2 cellular contexts compared by ENCODE assay signal in genomic region chr2:38592951-38593350, GRCh38.
TF ChIP-seq lines count a peak whose summit lies in the region.

No MANE protein-coding gene starts in this region.

TF ChIP-seq in GM23338, 12 proteins besides CTCF, POLR2A, EP300 and RAD21 (continued from another document):
- TF ChIP-seq REST (IDR thresholded peaks at IDR 0.05; ENCODE audit: unreplicated experiment) (no peak), STAT1 (IDR thresholded peaks at IDR 0.05; ENCODE audit: unreplicated experiment) (no peak), EZH2phosphoT487 (IDR thresholded peaks at IDR 0.05; ENCODE audit: unreplicated experiment) (no peak), ZNF114 (CRISPR knock-in tag; IDR thresholded peaks at IDR 0.05) (no peak), ZNF462 (CRISPR knock-in tag; IDR thresholded peaks at IDR 0.05) (no peak), EZH2 (IDR thresholded peaks at IDR 0.05; ENCODE audit: low read depth, unreplicated experiment) (no peak)

TF ChIP-seq in WTC11, 78 proteins besides CTCF, POLR2A, EP300 and RAD21 (continued from another document):
- no peak for TF ChIP-seq ZBTB43 (CRISPR knock-in tag; IDR thresholded peaks at IDR 0.05)
- TF ChIP-seq ZNF138 (CRISPR knock-in tag; conservative IDR thresholded peaks at IDR 0.05), result no peak
- TF ChIP-seq IRF1 (CRISPR knock-in tag; IDR thresholded peaks at IDR 0.05), result no peak
- TF ChIP-seq ZMAT4 (CRISPR knock-in tag; IDR thresholded peaks at IDR 0.05), result no peak
- no peak for TF ChIP-seq ATF2 (CRISPR knock-in tag; IDR thresholded peaks at IDR 0.05; ENCODE audit: borderline replicate concordance, low read depth)
- no peak for TF ChIP-seq CREM (CRISPR knock-in tag; IDR thresholded peaks at IDR 0.05)
- no peak for TF ChIP-seq ZNF423 (CRISPR knock-in tag; IDR thresholded peaks at IDR 0.05)
- TF ChIP-seq RELA (CRISPR knock-in tag; IDR thresholded peaks at IDR 0.05; ENCODE audit: borderline replicate concordance), result no peak
- TF ChIP-seq ZNF512 (CRISPR knock-in tag; IDR thresholded peaks at IDR 0.05; ENCODE audit: borderline replicate concordance), result no peak
- no peak for TF ChIP-seq ZSCAN18 (CRISPR knock-in tag; IDR thresholded peaks at IDR 0.05)
- TF ChIP-seq PREB (CRISPR knock-in tag; IDR thresholded peaks at IDR 0.05; ENCODE audit: borderline replicate concordance), result no peak
- TF ChIP-seq E2F4 (CRISPR knock-in tag; IDR thresholded peaks at IDR 0.05; ENCODE audit: borderline replicate concordance, low read depth), result no peak
- no peak for TF ChIP-seq KAT7 (CRISPR knock-in tag; IDR thresholded peaks at IDR 0.05; ENCODE audit: borderline replicate concordance)
